In genomic region chr10:78331391-78331922, GRCh38 we compare ENCODE assay signal across 12 cellular contexts.
DNase-seq lines count a peak whose midpoint lies in the region; ATAC-seq, FAIRE-seq and TF ChIP-seq lines count a peak whose summit lies in the region.
"Had no signal": no experiment of that assay in that cellular context is flagged by ENCODE, and none has a peak within 500 bp of the region (broad histone marks: within the 10 kb centered on the region; RNA-seq: fewer than 3 reads in every experiment).

No MANE protein-coding gene starts in this region.

- WGBS in aorta, 2 donors = 15 to 22% methylated on average over 6 of the region's 6 CpGs

- H2AFZ ChIP-seq in endothelial cell of umbilical vein (ENCODE audit: low read depth, low read length) = no peak overlapping the region

- H3K4me1 ChIP-seq in endothelial cell of umbilical vein (ENCODE audit: control insufficient read depth, extremely low read depth, insufficient read depth, low read length) (peaks cover 12% of the 10 kb centered on the region), muscle layer of colon (ENCODE audit: insufficient read depth, low read length) (peaks cover 38% of the 10 kb centered on the region), aorta (ENCODE audit: control insufficient read depth in 1 of 2, insufficient read depth in 2 of 2, low read length in 2 of 2) (peaks cover 4 to 7% of the 10 kb centered on the region in 2 donors), SJCRH30 (no peaks in the 10 kb centered on the region)
- H3K4me1 ChIP-seq: A549 had no signal

- H3K4me3 ChIP-seq in endothelial cell of umbilical vein (replicated peaks in 1 of 3; ENCODE audit: insufficient read depth in 1 of 3, low read depth in 1 of 3, low read length in 3 of 3) = no peak overlapping the region
- H3K4me3 ChIP-seq in muscle layer of colon (ENCODE audit: low read depth in 1 of 2, low read length in 2 of 2) = no peak overlapping the region
- no peak overlapping the region for H3K4me3 ChIP-seq in aorta (ENCODE audit: low read length in 2 of 2)
- no peak overlapping the region for H3K4me3 ChIP-seq in SJCRH30
- H3K4me3 ChIP-seq: A549 had no signal

- H3K9me3 ChIP-seq in endothelial cell of umbilical vein (replicated peaks; ENCODE audit: control insufficient read depth, insufficient read depth, low read length) (no peaks in the 10 kb centered on the region), muscle layer of colon (ENCODE audit: low read length) (no peaks in the 10 kb centered on the region), aorta (ENCODE audit: control insufficient read depth, low read length) (no peaks in the 10 kb centered on the region), SJCRH30 (replicated peaks) (peaks cover 3% of the 10 kb centered on the region; the same call in 1 of the 2 replicates)

- CTCF ChIA-PET in endothelial cell of umbilical vein (lab: Charles Lee) = interaction anchor here (1.1 kb wide), 1 partner anchor 13 kb away, joined by 3 read pairs; no protein-coding TSS in a partner anchor

- peak; percentile 13 for DNase-seq in activated CD8-positive, alpha-beta memory T cell treated with anti-CD3 and anti-CD28 coated beads for 24 hours
- DNase-seq in activated CD8-positive, alpha-beta memory T cell treated with anti-CD3 and anti-CD28 coated beads, Interleukin-2, amount 50 U/mL, for 4 hours = no peak
- DNase-seq in endothelial cell of umbilical vein (ENCODE audit: low read depth, low spot score) (no peak), aorta (no peak), SJCRH30 (no peak)
- DNase-seq: activated B cell treated with CpG ODN at 0.5 μM for 24 hours, activated gamma-delta T cell had no signal

- FAIRE-seq in endothelial cell of umbilical vein (lab: Jason Lieb, UNC) = no peak
- FAIRE-seq: A549 had no signal

- no TSS peak for BruUV-seq in endothelial cell of umbilical vein (replicated peaks; lab: Mats Ljungman, UMichigan)

- dilution Hi-C loops in endothelial cell of umbilical vein (cut with MboI; ENCODE audit: extremely low pct_ligation_motif_present, low sequenced_read_pairs) = no loop called here

- H3K27me3 ChIP-seq in endothelial cell of umbilical vein (ENCODE audit: control insufficient read depth in 2 of 2, insufficient read depth in 2 of 2, low read length in 2 of 2) = no peaks in the 10 kb centered on the region
- no peaks in the 10 kb centered on the region for H3K27me3 ChIP-seq in muscle layer of colon (ENCODE audit: control insufficient read depth in 1 of 2, insufficient read depth in 2 of 2, low read length in 2 of 2)
- no peaks in the 10 kb centered on the region for H3K27me3 ChIP-seq in aorta (ENCODE audit: control insufficient read depth in 1 of 2, insufficient read depth in 2 of 2, low read length in 1 of 2)
- H3K27me3 ChIP-seq in SJCRH30 = no peaks in the 10 kb centered on the region

- no peak overlapping the region for H3K9ac ChIP-seq in endothelial cell of umbilical vein (replicated peaks; ENCODE audit: extremely low read depth, insufficient read depth, low read length)
- H3K9ac ChIP-seq in muscle layer of colon (ENCODE audit: low read length) = no peak overlapping the region

- no peaks in the 10 kb centered on the region for H3K79me2 ChIP-seq in endothelial cell of umbilical vein (ENCODE audit: control insufficient read depth, insufficient read depth, low read length)

- no peaks in the 10 kb centered on the region for H4K20me1 ChIP-seq in endothelial cell of umbilical vein (replicated peaks; ENCODE audit: control insufficient read depth, extremely low read depth, insufficient read depth, low read length)

- no peak overlapping the region for H3K4me2 ChIP-seq in endothelial cell of umbilical vein (ENCODE audit: insufficient read depth, low read length)
- H3K4me2 ChIP-seq: A549 had no signal

- intact Hi-C loops in endothelial cell of umbilical vein (cut with micrococcal nuclease) = no loop called here
- intact Hi-C loops in aorta (cut with DNase I) = loop anchor here in 1 of 2 donors (5.0 kb wide), 1 partner anchor 76 kb away; no protein-coding TSS in a partner anchor

- no peak for TF ChIP-seq POLR2A in endothelial cell of umbilical vein (IDR thresholded peaks at IDR 0.05; ENCODE audit: low read depth, low read length)

- POLR2A ChIA-PET in endothelial cell of umbilical vein (lab: Charles Lee) = no interaction called here

- ATAC-seq in aorta (ENCODE audit: low FRiP score) (peak; percentile 45), GM19455 (IDR thresholded peaks at IDR 0.05; ENCODE audit: unreplicated experiment) (no peak), GM21717 (IDR thresholded peaks at IDR 0.05; ENCODE audit: unreplicated experiment) (no peak)
- ATAC-seq: A549, HCT116 had no signal

- H3K27ac ChIP-seq in endothelial cell of umbilical vein (ENCODE audit: insufficient read depth, low read depth, low read length) (no peak overlapping the region), muscle layer of colon (ENCODE audit: low read depth, low read length) (peak overlapping the region; percentile 64), aorta (ENCODE audit: low read depth in 1 of 2, low read length in 2 of 2) (peak overlapping the region in 1 of 2 donors; percentile 64), SJCRH30 (no peak overlapping the region)
- H3K27ac ChIP-seq: A549 had no signal

- H3K9me1 ChIP-seq in endothelial cell of umbilical vein (replicated peaks; ENCODE audit: control insufficient read depth, extremely low read depth, insufficient read depth, low read length) = no peaks in the 10 kb centered on the region

- H3K36me3 ChIP-seq in endothelial cell of umbilical vein (ENCODE audit: control insufficient read depth in 2 of 2, extremely low read depth in 1 of 2, insufficient read depth in 2 of 2, low read length in 2 of 2) (no peaks in the 10 kb centered on the region), muscle layer of colon (ENCODE audit: insufficient read depth, low read length) (no peaks in the 10 kb centered on the region), aorta (ENCODE audit: control insufficient read depth in 1 of 2, insufficient read depth in 2 of 2, low read length in 1 of 2) (no peaks in the 10 kb centered on the region), SJCRH30 (no peaks in the 10 kb centered on the region)

- no peak for TF ChIP-seq CTCF in endothelial cell of umbilical vein (IDR thresholded peaks at IDR 0.05; ENCODE audit: extremely low read depth in 1 of 2, insufficient read depth in 1 of 2, low read depth in 1 of 2, low read length in 2 of 2)

TF ChIP-seq in endothelial cell of umbilical vein, 7 proteins besides CTCF, POLR2A, EP300 and RAD21:
- TF ChIP-seq GATA2 (IDR thresholded peaks at IDR 0.05; ENCODE audit: insufficient read depth, insufficient read length, low read depth, low read length) = no peak
- TF ChIP-seq, protein P1, sequence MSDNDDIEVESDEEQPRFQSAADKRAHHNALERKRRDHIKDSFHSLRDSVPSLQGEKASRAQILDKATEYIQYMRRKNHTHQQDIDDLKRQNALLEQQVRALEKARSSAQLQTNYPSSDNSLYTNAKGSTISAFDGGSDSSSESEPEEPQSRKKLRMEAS (IDR thresholded peaks at IDR 0.05; ENCODE audit: insufficient read depth, insufficient read length) = no peak
- TF ChIP-seq FOS (IDR thresholded peaks at IDR 0.05; ENCODE audit: borderline replicate concordance, insufficient read depth, low read length) = peak; percentile 67
- no peak for TF ChIP-seq EZH2 (IDR thresholded peaks at IDR 0.05; ENCODE audit: borderline replicate concordance, low read depth, low read length, severe bottlenecking)
